ENCODE assay signal across 15 cellular contexts in genomic region chr7:47292832-47293309, GRCh38.
DNase-seq lines count a peak whose midpoint lies in the region; ATAC-seq, FAIRE-seq and TF ChIP-seq lines count a peak whose summit lies in the region.
"Had no signal": no experiment of that assay in that cellular context is flagged by ENCODE, and none has a peak within 500 bp of the region (broad histone marks: within the 10 kb centered on the region; RNA-seq: fewer than 3 reads in every experiment).

No MANE protein-coding gene starts in this region.

- H3K27ac ChIP-seq in small intestine (ENCODE audit: low read depth in 1 of 2, low read length in 1 of 2) = no peak overlapping the region

- H3K9me3 ChIP-seq in small intestine (ENCODE audit: control insufficient read depth, low read depth) (no peaks in the 10 kb centered on the region), MG63 (no peaks in the 10 kb centered on the region)
- H3K9me3 ChIP-seq: esophagus squamous epithelium had no signal

- H3K4me1 ChIP-seq in small intestine (ENCODE audit: control insufficient read depth in 2 of 2, insufficient read depth in 1 of 2, low read depth in 1 of 2, low read length in 1 of 2) = peaks cover 0 to 2% of the 10 kb centered on the region in 2 donors

- no peak overlapping the region for H3K4me3 Mint-ChIP-seq in WTC11
- H3K4me3 Mint-ChIP-seq: activated CD4-positive, alpha-beta memory T cell treated with anti-CD3 and anti-CD28 coated beads for 36 hours; activated T-cell treated with anti-CD3 and anti-CD28 coated beads, Interleukin-2, amount 50 U/mL, for 72 hours; CD4-positive, CD25-positive, alpha-beta regulatory T cell; memory B cell had no signal

- H3K36me3 Mint-ChIP-seq in WTC11 = peaks cover 14% of the 10 kb centered on the region
- H3K36me3 Mint-ChIP-seq: activated CD4-positive, alpha-beta memory T cell treated with anti-CD3 and anti-CD28 coated beads for 36 hours; CD4-positive, CD25-positive, alpha-beta regulatory T cell had no signal

- ATAC-seq in WTC11 (no peak), GM21723 (IDR thresholded peaks at IDR 0.05; ENCODE audit: unreplicated experiment) (no peak), HG03108 (IDR thresholded peaks at IDR 0.05; ENCODE audit: unreplicated experiment) (no peak)
- ATAC-seq: activated T-cell treated with anti-CD3 and anti-CD28 coated beads, Interleukin-2, amount 50 U/mL, for 72 hours had no signal

- H3K27ac Mint-ChIP-seq in WTC11 = no peak overlapping the region
- H3K27ac Mint-ChIP-seq: activated CD4-positive, alpha-beta memory T cell treated with anti-CD3 and anti-CD28 coated beads for 36 hours; activated T-cell treated with anti-CD3 and anti-CD28 coated beads, Interleukin-2, amount 50 U/mL, for 72 hours; CD4-positive, CD25-positive, alpha-beta regulatory T cell had no signal

- CTCF ChIA-PET in WTC11 (lab: Charles Lee) = no interaction called here

- WGBS in small intestine, 3 donors = 59 to 77% (median 60%) methylated on average over 4 of the region's 4 CpGs

- H3K4me3 ChIP-seq in small intestine (ENCODE audit: low read depth in 1 of 2, low read length in 2 of 2) = no peak overlapping the region
- no peak overlapping the region for H3K4me3 ChIP-seq in MG63
- H3K4me3 ChIP-seq: esophagus squamous epithelium had no signal

- no peaks in the 10 kb centered on the region for H3K4me1 Mint-ChIP-seq in WTC11

- no peak for FAIRE-seq in small intestine (lab: Jason Lieb, UNC)
- FAIRE-seq: GM12891 had no signal

- H3K27me3 Mint-ChIP-seq in WTC11 (ENCODE audit: low read depth) = no peaks in the 10 kb centered on the region
- H3K27me3 Mint-ChIP-seq: activated CD4-positive, alpha-beta memory T cell treated with anti-CD3 and anti-CD28 coated beads for 36 hours; CD4-positive, CD25-positive, alpha-beta regulatory T cell; memory B cell had no signal

- no peaks in the 10 kb centered on the region for H3K9me3 Mint-ChIP-seq in WTC11
- H3K9me3 Mint-ChIP-seq: activated CD4-positive, alpha-beta memory T cell treated with anti-CD3 and anti-CD28 coated beads for 36 hours; memory B cell had no signal

- DNase-seq in HUDEP-2 (lab: John Stamatoyannopoulos, UW; ENCODE audit: unreplicated experiment in 76 of 76) = peak in 65 of 76 experiments; percentile 4 to 81 (median 40)
- no peak for DNase-seq in WTC11 (ENCODE audit: low spot score)
- peak; percentile 31 for DNase-seq in iris pigment epithelial cell (ENCODE audit: low read depth)
- peak; percentile 11 for DNase-seq in small intestine
- no peak for DNase-seq in MG63
- no peak for DNase-seq in NK-92 treated with Interleukin-12 subunit alpha and Interleukin-12 subunit beta, amount 100 ng/mL, for 24 hours (lab: John Stamatoyannopoulos, UW)
- DNase-seq: activated CD4-positive, alpha-beta memory T cell treated with anti-CD3 and anti-CD28 coated beads for 36 hours; activated T-cell treated with anti-CD3 and anti-CD28 coated beads, Interleukin-2, amount 50 U/mL, for 72 hours; CD4-positive, CD25-positive, alpha-beta regulatory T cell; cortex of kidney; esophagus squamous epithelium had no signal

- H3K36me3 ChIP-seq in small intestine (ENCODE audit: control insufficient read depth in 2 of 2, insufficient read depth in 2 of 2, low read length in 2 of 2) (peaks cover 0 to 19% of the 10 kb centered on the region in 2 donors), MG63 (peaks cover 52% of the 10 kb centered on the region)
- H3K36me3 ChIP-seq: esophagus squamous epithelium had no signal

- POLR2A ChIA-PET in WTC11 (lab: Charles Lee) = no interaction called here

- H3K27me3 ChIP-seq in small intestine (ENCODE audit: control insufficient read depth in 2 of 2, insufficient read depth in 2 of 2, low read length in 2 of 2) = no peaks in the 10 kb centered on the region
- H3K27me3 ChIP-seq in MG63 = no peaks in the 10 kb centered on the region
- H3K27me3 ChIP-seq: esophagus squamous epithelium had no signal

- no peak for TF ChIP-seq CTCF in WTC11 (IDR thresholded peaks at IDR 0.05)

TF ChIP-seq in WTC11, 78 proteins besides CTCF, POLR2A, EP300 and RAD21:
- TF ChIP-seq GABPB1 (CRISPR knock-in tag; IDR thresholded peaks at IDR 0.05) (0 out of 2 replicates have a peak, but pooled peaks have one; percentile 30), ZNF396 (CRISPR knock-in tag; IDR thresholded peaks at IDR 0.05; ENCODE audit: borderline replicate concordance) (no peak), GRHL2 (CRISPR knock-in tag; IDR thresholded peaks at IDR 0.05; ENCODE audit: insufficient replicate concordance, severe bottlenecking) (no peak)

Comparison
In these comparisons a context has a peak if more than half of its experiments do, and no peak if none do; other contexts are left out.
1. DNase-seq: peak in HUDEP-2 (65 of 76), iris pigment epithelial cell (single experiment) and small intestine (single experiment); none in WTC11 (single experiment), MG63 (single experiment) and NK-92 treated with Interleukin-12 subunit alpha and Interleukin-12 subunit beta, amount 100 ng/mL, for 24 hours (single experiment).